Comparison of ENCODE assay signal across 32 cellular contexts in genomic region chr20:54160269-54161007, GRCh38. TPM values are rescaled to one million over a fixed set of nuclear protein-coding genes. Genes with fewer than 3 reads are reported as not detected.
"Had no signal": no experiment of that assay in that cellular context is flagged by ENCODE, and none has a peak within 500 bp of the region (broad histone marks: within the 10 kb centered on the region; RNA-seq: fewer than 3 reads in every experiment).

No MANE protein-coding gene starts in this region.

- H3K36me3 ChIP-seq: left lung, lower lobe of right lung, neural progenitor cell, neutrophil, ovary, right atrium auricular region, right lobe of liver, stomach, thyroid gland, upper lobe of right lung had no signal

- H2AFZ ChIP-seq: neural progenitor cell had no signal

- H3K27me3 ChIP-seq: neural progenitor cell, ovary, right atrium auricular region, right lobe of liver, testis, thyroid gland had no signal

- H3K9ac ChIP-seq: neural progenitor cell had no signal

- H3K36me3 Mint-ChIP-seq: immature natural killer cell; naive B cell; natural killer cell; neural progenitor cell; stimulated activated naive B cell treated with anti-CD40 and anti-IgM and Interleukin-4, amounts not matched to agents 10 μg/mL and 1 μg/mL and 100 μg/mL, for 72 hours had no signal

- H3K4me1 ChIP-seq: left lung, lower lobe of right lung, neural progenitor cell, right atrium auricular region, right lobe of liver, stomach, testis, thyroid gland, upper lobe of right lung had no signal

- H3K27ac ChIP-seq: left lung, lower lobe of right lung, neural progenitor cell, neutrophil, ovary, right atrium auricular region, right lobe of liver, skin epidermis, stomach, testis, thyroid gland, upper lobe of right lung had no signal

- H3K4me3 ChIP-seq: left lung, lower lobe of right lung, neural progenitor cell, ovary, right atrium auricular region, right lobe of liver, skin epidermis, stomach, testis, thyroid gland, upper lobe of right lung had no signal

- H3K27ac Mint-ChIP-seq: immature natural killer cell; natural killer cell; nephron progenitor cell; neural progenitor cell; progenitor cell of endocrine pancreas; stimulated activated naive B cell treated with anti-CD40 and anti-IgM and Interleukin-4, amounts not matched to agents 10 μg/mL and 1 μg/mL and 100 μg/mL, for 72 hours had no signal

- H3K4me2 ChIP-seq: neural progenitor cell had no signal

- H3K4me3 Mint-ChIP-seq: immature natural killer cell; naive B cell; natural killer cell; nephron progenitor cell; neural progenitor cell; stimulated activated naive B cell treated with anti-CD40 and anti-IgM and Interleukin-4, amounts not matched to agents 10 μg/mL and 1 μg/mL and 100 μg/mL, for 72 hours had no signal

- H3K9me3 Mint-ChIP-seq: immature natural killer cell; naive B cell; natural killer cell; nephron progenitor cell; neural progenitor cell; stimulated activated naive B cell treated with anti-CD40 and anti-IgM and Interleukin-4, amounts not matched to agents 10 μg/mL and 1 μg/mL and 100 μg/mL, for 72 hours had no signal

- DNase-seq: hypothalamus; immature natural killer cell; kidney; left colon; left lung; lower lobe of right lung; mammary epithelial cell; mesenchymal stem cell; naive B cell; natural killer cell; nephron progenitor cell; ovary; right lobe of liver; stimulated activated CD4-positive, alpha-beta T cell treated with anti-CD3 and anti-CD28 coated beads, Interleukin-12 subunit alpha, Interleukin-12 subunit beta, amount 100 ng/mL, for 4 hours; stimulated activated CD4-positive, alpha-beta T cell treated with anti-CD3 and anti-CD28 coated beads, Interleukin-15, amount 100 ng/mL, for 24 hours; stimulated activated CD4-positive, alpha-beta T cell treated with anti-CD3 and anti-CD28 coated beads, Interleukin-2, amount 100 ng/mL, for 24 hours; stimulated activated CD4-positive, alpha-beta T cell treated with anti-CD3 and anti-CD28 coated beads, Interleukin-4, amount 100 ng/mL, for 1 hour; stimulated activated naive B cell treated with anti-CD40 and anti-IgM and Interleukin-4, amounts not matched to agents 10 μg/mL and 1 μg/mL and 100 μg/mL, for 72 hours; stimulated activated naive CD8-positive, alpha-beta T cell treated with anti-CD3 and anti-CD28 coated beads, Interleukin-15, Interleukin-2, amounts not matched to agents 100 U/mL and 50 U/mL, for 24 hours; stomach; testis; thyroid gland; trophoblast cell; upper lobe of right lung had no signal

- H3K4me1 Mint-ChIP-seq: immature natural killer cell; naive B cell; natural killer cell; neural progenitor cell; stimulated activated naive B cell treated with anti-CD40 and anti-IgM and Interleukin-4, amounts not matched to agents 10 μg/mL and 1 μg/mL and 100 μg/mL, for 72 hours had no signal

- H3K9me3 ChIP-seq: left lung, lower lobe of right lung, neutrophil, ovary, right atrium auricular region, right lobe of liver, stomach, testis, thyroid gland, upper lobe of right lung had no signal

RNA-seq across cellular contexts. Expression of gene CYP24A1, which starts 13.3 kb away (rescaled TPM):
- total RNA-seq: left colon, liver, mucosa of gallbladder, progenitor cell of endocrine pancreas, pulmonary artery endothelial cell, right lobe of liver, stomach had no signal
- polyA plus RNA-seq: immature natural killer cell, liver, ovary had no signal
